Comparison of ENCODE assay signal across 10 cellular contexts in the genomic region with DNA sequence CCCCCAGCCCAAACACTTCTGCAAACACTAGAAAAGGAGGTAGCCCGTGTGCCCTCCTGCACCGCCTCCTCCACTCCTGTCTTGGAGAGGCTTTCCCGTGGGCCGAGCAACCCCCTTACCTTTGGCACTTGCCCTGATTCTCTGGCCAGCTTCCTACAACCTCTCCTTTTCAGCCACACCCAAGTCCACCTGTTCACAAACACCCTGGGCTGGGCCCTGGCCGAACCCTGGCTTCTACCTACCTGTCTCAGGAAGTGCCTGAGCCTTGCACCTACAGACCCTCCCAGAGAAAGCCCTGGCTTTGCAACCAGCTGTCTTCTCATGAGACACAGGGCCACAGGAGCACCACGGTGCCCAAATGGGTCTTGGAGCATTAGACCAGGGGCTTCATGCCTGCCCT. TPM values are rescaled to one million over a fixed set of nuclear protein-coding genes. Genes with fewer than 3 reads are reported as not detected.
DNase-seq lines count a peak whose midpoint lies in the region; ATAC-seq and TF ChIP-seq lines count a peak whose summit lies in the region.
"Had no signal": no experiment of that assay in that cellular context is flagged by ENCODE, and none has a peak within 500 bp of the region (broad histone marks: within the 10 kb centered on the region; RNA-seq: fewer than 3 reads in every experiment).

No MANE protein-coding gene starts in this region.

- WGBS in psoas muscle, 3 donors, result 73 to 84% (median 78%) methylated on average over 6 of the region's 6 CpGs

- no peak overlapping the region for H3K27ac Mint-ChIP-seq in activated naive CD4-positive, alpha-beta T cell treated with anti-CD3 and anti-CD28 coated beads, Interleukin-2, amount 50 U/mL, for 24 hours
- H3K27ac Mint-ChIP-seq in endothelial cell (ENCODE audit: unreplicated experiment), result no peak overlapping the region

- H3K4me3 Mint-ChIP-seq in activated naive CD4-positive, alpha-beta T cell treated with anti-CD3 and anti-CD28 coated beads, Interleukin-2, amount 50 U/mL, for 24 hours, result peak overlapping the region; percentile 52
- peak overlapping the region; percentile 51 for H3K4me3 Mint-ChIP-seq in endothelial cell (ENCODE audit: unreplicated experiment)

- H3K36me3 ChIP-seq in WERI-Rb-1, result peaks cover 6% of the 10 kb centered on the region
- peaks cover 0 to 9% of the 10 kb centered on the region in 2 donors for H3K36me3 ChIP-seq in psoas muscle (ENCODE audit: insufficient read depth in 1 of 2, low read depth in 1 of 2)

- ATAC-seq in psoas muscle, result no peak

- H3K27ac ChIP-seq in WERI-Rb-1, result peak overlapping the region; percentile 47
- H3K27ac ChIP-seq in temporal lobe (ENCODE audit: low read depth, low read length), result peak overlapping the region; percentile 98
- H3K27ac ChIP-seq in psoas muscle, result no peak overlapping the region

- H3K9me3 ChIP-seq in WERI-Rb-1 (ENCODE audit: severe bottlenecking) (no peaks in the 10 kb centered on the region), psoas muscle (no peaks in the 10 kb centered on the region)

- peaks cover 2% of the 10 kb centered on the region for H3K27me3 Mint-ChIP-seq in activated naive CD4-positive, alpha-beta T cell treated with anti-CD3 and anti-CD28 coated beads, Interleukin-2, amount 50 U/mL, for 24 hours
- peaks cover 20% of the 10 kb centered on the region for H3K27me3 Mint-ChIP-seq in endothelial cell (ENCODE audit: unreplicated experiment)

- H3K36me3 Mint-ChIP-seq in activated naive CD4-positive, alpha-beta T cell treated with anti-CD3 and anti-CD28 coated beads, Interleukin-2, amount 50 U/mL, for 24 hours, result no peaks in the 10 kb centered on the region
- H3K36me3 Mint-ChIP-seq in endothelial cell (ENCODE audit: low read depth, unreplicated experiment), result no peaks in the 10 kb centered on the region

- no peak for DNase-seq in activated naive CD4-positive, alpha-beta T cell treated with Interleukin-2 at 50 U/mL for 16 hours
- DNase-seq in WERI-Rb-1 (no peak), endothelial cell (ENCODE audit: low spot score) (no peak), psoas muscle (no peak), activated gamma-delta T cell treated with Interleukin-2 at 50 U/mL for 16 hours (no peak)
- DNase-seq in effector CD4-positive, alpha-beta T cell, result no peak
- DNase-seq: activated effector memory CD4-positive, alpha-beta T cell treated with anti-CD3 and anti-CD28 coated beads, Interleukin-2, amount 50 U/mL, for 16 hours; SHP77 treated with DMSO at 0.1 percent for 48 hours had no signal

- intact Hi-C loops in psoas muscle (cut with DNase I), result no loop called here

- H3K4me1 Mint-ChIP-seq in activated naive CD4-positive, alpha-beta T cell treated with anti-CD3 and anti-CD28 coated beads, Interleukin-2, amount 50 U/mL, for 24 hours, result peaks cover 15% of the 10 kb centered on the region
- H3K4me1 Mint-ChIP-seq in endothelial cell (ENCODE audit: unreplicated experiment), result no peaks in the 10 kb centered on the region

- no peaks in the 10 kb centered on the region for H3K9me3 Mint-ChIP-seq in activated naive CD4-positive, alpha-beta T cell treated with anti-CD3 and anti-CD28 coated beads, Interleukin-2, amount 50 U/mL, for 24 hours
- no peaks in the 10 kb centered on the region for H3K9me3 Mint-ChIP-seq in endothelial cell (ENCODE audit: unreplicated experiment)

- peaks cover 29% of the 10 kb centered on the region for H3K4me1 ChIP-seq in psoas muscle

- no peaks in the 10 kb centered on the region for H3K27me3 ChIP-seq in WERI-Rb-1 (ENCODE audit: insufficient read depth, low read depth, severe bottlenecking)
- no peaks in the 10 kb centered on the region for H3K27me3 ChIP-seq in psoas muscle (ENCODE audit: insufficient read depth in 3 of 3, low read length in 2 of 3)

- TF ChIP-seq CTCF in WERI-Rb-1 (IDR thresholded peaks at IDR 0.05; ENCODE audit: low read depth, low read length), result no peak
- no peak for TF ChIP-seq CTCF in endothelial cell (IDR thresholded peaks at IDR 0.05; ENCODE audit: unreplicated experiment)
- no peak for TF ChIP-seq CTCF in psoas muscle (IDR thresholded peaks at IDR 0.05)

- H3K4me3 ChIP-seq in WERI-Rb-1 (ENCODE audit: low read depth, low read length) (no peak overlapping the region), psoas muscle (no peak overlapping the region)

RNA-seq across cellular contexts. Expression of a gene that starts 2.0 kb away (rescaled TPM):
- total RNA-seq in endothelial cell (ENCODE audit: unreplicated experiment) (11.1 TPM), temporal lobe (12.3 TPM), psoas muscle (10 to 100 TPM; 30.9 to 45.6 (median 34.5) TPM)
- 10 to 100 TPM; 16.1 to 56.0 (median 26.3) TPM for polyA plus RNA-seq in psoas muscle

RNA-seq across cellular contexts. Expression of a gene that starts 4.0 kb away (rescaled TPM):
- total RNA-seq in endothelial cell (ENCODE audit: unreplicated experiment) (11.2 TPM), temporal lobe (6.9 TPM), psoas muscle (10 to 100 TPM; 19.6 to 25.8 (median 22.8) TPM)
- 10 to 100 TPM; 17.9 to 28.0 (median 27.4) TPM for polyA plus RNA-seq in psoas muscle

RNA-seq across cellular contexts. Expression of a gene that starts 7.3 kb away (rescaled TPM):
- total RNA-seq in endothelial cell (ENCODE audit: unreplicated experiment) (0.85 TPM), temporal lobe (2.5 TPM), psoas muscle (under 1 TPM in 1 of 4 donors, not detected in 3; 0.11 TPM)
- under 1 TPM in 2 of 3 donors, not detected in 1; 0.12 to 0.16 TPM for polyA plus RNA-seq in psoas muscle

RNA-seq across cellular contexts. Expression of a gene that starts 8.0 kb away (rescaled TPM):
- 1.5 TPM for total RNA-seq in endothelial cell (ENCODE audit: unreplicated experiment)
- 9.6 TPM for total RNA-seq in temporal lobe
- total RNA-seq in psoas muscle, result 1 to 10 TPM in 1 of 4 donors, under 1 TPM in 3; 0.42 to 1.6 (median 0.71) TPM
- polyA plus RNA-seq in psoas muscle, result 1 to 10 TPM in 1 of 3 donors, under 1 TPM in 2; 0.38 to 4.4 (median 0.58) TPM

RNA-seq across cellular contexts. Expression of a gene that starts 13.3 kb away (rescaled TPM):
- not detected for total RNA-seq in endothelial cell (ENCODE audit: unreplicated experiment)
- 9.3 TPM for total RNA-seq in temporal lobe
- under 1 TPM in 2 of 4 donors, not detected in 2; 0.08 TPM for total RNA-seq in psoas muscle
- under 1 TPM; 0.04 to 0.16 (median 0.10) TPM for polyA plus RNA-seq in psoas muscle
